In the genomic region with DNA sequence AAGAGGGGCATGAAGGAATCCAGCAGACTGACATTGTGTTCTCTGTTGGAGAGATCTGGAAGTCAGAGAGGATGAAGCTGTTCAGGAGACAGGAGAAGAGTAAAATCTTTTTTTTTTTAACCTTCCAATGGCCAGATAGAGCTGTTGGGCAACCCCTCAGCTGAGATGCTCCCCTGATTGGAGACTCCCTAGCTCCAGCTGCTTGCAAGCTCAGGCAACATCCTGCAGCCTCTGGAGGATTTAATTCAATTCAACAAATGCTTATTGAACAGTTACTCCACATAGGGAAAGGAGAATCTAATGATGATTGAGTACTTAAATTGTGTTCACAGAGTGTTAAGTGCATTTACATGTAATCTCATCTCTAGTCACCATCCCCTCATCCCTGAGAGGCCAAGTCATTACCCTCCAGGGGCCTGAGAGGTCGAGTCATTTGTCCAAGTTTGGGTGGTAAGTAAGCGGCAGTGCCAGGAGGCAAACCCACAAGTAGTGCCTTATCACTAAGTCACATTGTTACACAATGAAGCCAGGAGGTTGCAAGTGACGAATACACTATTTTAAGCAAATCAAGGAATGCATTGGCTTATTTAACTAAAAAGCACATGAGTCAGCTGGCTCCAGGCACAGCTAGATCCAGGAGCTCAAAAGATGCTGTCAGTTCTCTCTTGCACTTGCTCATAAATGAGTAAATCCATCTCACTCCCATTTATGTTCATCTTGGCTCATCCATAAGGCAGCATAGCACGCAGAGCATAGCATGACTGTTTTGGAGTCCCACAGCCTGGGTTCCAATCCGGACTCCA, we compare ENCODE assay signal across 1 cellular context.
TF ChIP-seq lines count a peak whose summit lies in the region.

No MANE protein-coding gene starts in this region.

TF ChIP-seq in HepG2, 621 proteins besides CTCF, POLR2A, EP300 and RAD21 (continued from another document):
- TF ChIP-seq, protein P1, sequence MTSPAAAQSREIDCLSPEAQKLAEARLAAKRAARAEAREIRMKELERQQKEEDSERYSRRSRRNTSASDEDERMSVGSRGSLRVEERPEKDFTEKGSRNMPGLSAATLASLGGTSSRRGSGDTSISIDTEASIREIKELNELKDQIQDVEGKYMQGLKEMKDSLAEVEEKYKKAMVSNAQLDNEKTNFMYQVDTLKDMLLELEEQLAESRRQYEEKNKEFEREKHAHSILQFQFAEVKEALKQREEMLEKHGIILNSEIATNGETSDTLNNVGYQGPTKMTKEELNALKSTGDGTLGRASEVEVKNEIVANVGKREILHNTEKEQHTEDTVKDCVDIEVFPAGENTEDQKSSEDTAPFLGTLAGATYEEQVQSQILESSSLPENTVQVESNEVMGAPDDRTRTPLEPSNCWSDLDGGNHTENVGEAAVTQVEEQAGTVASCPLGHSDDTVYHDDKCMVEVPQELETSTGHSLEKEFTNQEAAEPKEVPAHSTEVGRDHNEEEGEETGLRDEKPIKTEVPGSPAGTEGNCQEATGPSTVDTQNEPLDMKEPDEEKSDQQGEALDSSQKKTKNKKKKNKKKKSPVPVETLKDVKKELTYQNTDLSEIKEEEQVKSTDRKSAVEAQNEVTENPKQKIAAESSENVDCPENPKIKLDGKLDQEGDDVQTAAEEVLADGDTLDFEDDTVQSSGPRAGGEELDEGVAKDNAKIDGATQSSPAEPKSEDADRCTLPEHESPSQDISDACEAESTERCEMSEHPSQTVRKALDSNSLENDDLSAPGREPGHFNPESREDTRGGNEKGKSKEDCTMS (CRISPR knock-in tag; conservative IDR thresholded peaks at IDR 0.05) = no peak
- no peak for TF ChIP-seq CCDC6 (CRISPR knock-in tag; IDR thresholded peaks at IDR 0.05)
TF ChIP-seq in HepG2: peak in this region for 0.
